Comparison of ENCODE assay signal across 8 cellular contexts in genomic region chr2:69565431-69565839, GRCh38.
A peak's percentile ranks its signal among the peaks of the same experiment; 100 is the strongest.
DNase-seq lines count a peak whose midpoint lies in the region; ATAC-seq, FAIRE-seq and TF ChIP-seq lines count a peak whose summit lies in the region.

No MANE protein-coding gene starts in this region.

- peaks cover 26% of the 10 kb centered on the region for H3K4me1 ChIP-seq in keratinocyte (ENCODE audit: control insufficient read depth, extremely low read depth, insufficient read depth, low read length)

- H3K9me3 ChIP-seq in keratinocyte (ENCODE audit: control insufficient read depth, low read depth, low read length) = no peaks in the 10 kb centered on the region

- no peak overlapping the region for H3K9ac ChIP-seq in keratinocyte (ENCODE audit: control insufficient read depth, extremely low read depth, insufficient read depth, low read length)

- H2AFZ ChIP-seq in keratinocyte (ENCODE audit: control insufficient read depth, low read length) = no peak overlapping the region

- FAIRE-seq in keratinocyte (lab: Jason Lieb, UNC) = peak; percentile 55

- H3K27ac ChIP-seq in keratinocyte (ENCODE audit: control insufficient read depth, insufficient read depth, low read length) = no peak overlapping the region

- TF ChIP-seq CTCF in keratinocyte (optimal IDR thresholded peaks at IDR 0.05 in 1 of 3, IDR thresholded peaks at IDR 0.05 in 1 of 3, conservative IDR thresholded peaks at IDR 0.05 in 1 of 3; ENCODE audit: extremely low read depth in 1 of 3, insufficient read depth in 2 of 3, low read length in 3 of 3) = peak; percentile 76 to 94 (median 85)

- ATAC-seq in Right ventricle myocardium inferior (peak; percentile 35), GM21825 (IDR thresholded peaks at IDR 0.05; ENCODE audit: unreplicated experiment) (no peak)

- intact Hi-C loops in Right ventricle myocardium inferior (cut with DNase I) = loop anchor here (10.0 kb wide), 1 partner anchor 249 kb away; no protein-coding TSS in a partner anchor
- intact Hi-C loops in cardiac septum (cut with DNase I) = no loop called here

- no peaks in the 10 kb centered on the region for H4K20me1 ChIP-seq in keratinocyte (ENCODE audit: control insufficient read depth, extremely low read depth, insufficient read depth, low read length)

- H3K4me3 ChIP-seq in keratinocyte (ENCODE audit: control insufficient read depth in 2 of 3, extremely low read depth in 1 of 3, insufficient read depth in 2 of 3, low read depth in 1 of 3, low read length in 3 of 3) = no peak overlapping the region

- dilution Hi-C loops in keratinocyte (cut with MboI; ENCODE audit: extremely low pct_ligation_motif_present, low sequenced_read_pairs) = no loop called here

- H3K9me1 ChIP-seq in keratinocyte (ENCODE audit: control insufficient read depth, extremely low read depth, insufficient read depth, low read length) = no peaks in the 10 kb centered on the region

- no peak overlapping the region for H3K4me2 ChIP-seq in keratinocyte (ENCODE audit: control insufficient read depth, extremely low read depth, insufficient read depth, low read depth, low read length)

- H3K36me3 ChIP-seq in keratinocyte (ENCODE audit: control insufficient read depth in 2 of 2, extremely low read depth in 1 of 2, insufficient read depth in 2 of 2, low read length in 2 of 2) = peaks cover 0 to 1% of the 10 kb centered on the region in 2 experiments

- DNase-seq in Right ventricle myocardium inferior (ENCODE audit: missing footprints) (peak; percentile 76), cardiac septum (ENCODE audit: low spot score) (no peak), HuH-7.5 (ENCODE audit: low spot score) (peak; percentile 27), T-helper 2 cell (peak; percentile 32 to 59 (median 57)), anterior cingulate cortex (lab: John Stamatoyannopoulos, UW) (peak in 32 of 58 donors; percentile 2 to 55 (median 22)), keratinocyte (ENCODE audit: low read depth, low spot score) (no peak)
- peak; percentile 29 to 55 (median 49) for DNase-seq in stimulated activated CD4-positive, alpha-beta T cell treated with anti-CD3 and anti-CD28 coated beads, TNF-alpha, amount 100 ng/mL, for 1 hour (ENCODE audit: low read depth in 3 of 3, low spot score in 1 of 3)

- H3K27me3 ChIP-seq in keratinocyte (ENCODE audit: control insufficient read depth, extremely low read depth, insufficient read depth, low read length) = no peaks in the 10 kb centered on the region

- H3K79me2 ChIP-seq in keratinocyte (ENCODE audit: control insufficient read depth, insufficient read depth, low read length) = peaks cover 20% of the 10 kb centered on the region

Comparison
In these comparisons a context has a peak if more than half of its experiments do, and no peak if none do; other contexts are left out.
1. DNase-seq: peak in Right ventricle myocardium inferior (single experiment), HuH-7.5 (single experiment), T-helper 2 cell (5 of 5), anterior cingulate cortex (32 of 58) and stimulated activated CD4-positive, alpha-beta T cell treated with anti-CD3 and anti-CD28 coated beads, TNF-alpha, amount 100 ng/mL, for 1 hour (3 of 3); none in cardiac septum (single experiment) and keratinocyte (single experiment).